14 cellular contexts compared by ENCODE assay signal in the genomic region with DNA sequence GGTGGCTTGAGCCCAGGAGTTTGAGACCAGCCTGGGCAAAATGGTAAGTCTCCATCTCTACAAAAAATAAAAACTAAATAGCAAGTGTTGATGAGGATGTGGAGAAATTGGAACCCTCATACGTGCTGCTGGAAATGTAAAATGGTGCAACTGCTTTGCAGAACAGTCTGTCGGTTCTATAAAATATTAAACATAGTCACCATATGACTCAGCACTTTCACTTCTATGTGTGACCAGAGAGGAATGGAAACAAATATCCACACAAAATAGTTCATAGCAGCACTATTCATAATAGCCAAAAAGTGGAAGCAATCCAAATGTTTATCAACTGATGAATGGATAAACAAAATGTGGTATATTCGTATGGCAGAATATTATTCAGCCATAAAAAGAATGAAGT.
DNase-seq lines count a peak whose midpoint lies in the region; ATAC-seq lines count a peak whose summit lies in the region.
"Had no signal": no experiment of that assay in that cellular context is flagged by ENCODE, and none has a peak within 500 bp of the region (broad histone marks: within the 10 kb centered on the region; RNA-seq: fewer than 3 reads in every experiment).

No MANE protein-coding gene starts in this region.

- DNase-seq in OCI-M1 (lab: John Stamatoyannopoulos, UW) = peak; percentile 59
- DNase-seq in left ventricle myocardium superior = no peak
- DNase-seq in NCI-H2227 treated with DMSO at 0.1 percent for 48 hours (lab: John Stamatoyannopoulos, UW) = no peak
- no peak for DNase-seq in stimulated activated CD4-positive, alpha-beta T cell treated with anti-CD3 and anti-CD28 coated beads, Interleukin-4, amount 100 ng/mL, for 1 hour
- DNase-seq: activated gamma-delta T cell, natural killer cell, NCI-H1417 treated with DMSO at 0.1 percent for 48 hours, NCI-H446, SK-N-SH, substantia nigra had no signal

- intact Hi-C loops in left ventricle myocardium superior (cut with micrococcal nuclease) = no loop called here

- ATAC-seq in GM18907 (IDR thresholded peaks at IDR 0.05; ENCODE audit: unreplicated experiment) (peak; percentile 82), GM21786 (IDR thresholded peaks at IDR 0.05; ENCODE audit: unreplicated experiment) (peak; percentile 65), HG03196 (IDR thresholded peaks at IDR 0.05; ENCODE audit: unreplicated experiment) (peak; percentile 76), left ventricle myocardium superior (no peak), HG03039 (IDR thresholded peaks at IDR 0.05; ENCODE audit: unreplicated experiment) (no peak)
- ATAC-seq: natural killer cell had no signal

Comparison
In these comparisons a context has a peak if more than half of its experiments do, and no peak if none do; other contexts are left out.
1. ATAC-seq: peak in GM18907 (single experiment), GM21786 (single experiment) and HG03196 (single experiment); none in left ventricle myocardium superior (single experiment) and HG03039 (single experiment).